1 cellular context compared by ENCODE assay signal in genomic region chr1:40380817-40381216, GRCh38.
TF ChIP-seq lines count a peak whose summit lies in the region.

No MANE protein-coding gene starts in this region.

TF ChIP-seq in HepG2, 621 proteins besides CTCF, POLR2A, EP300 and RAD21:
- TF ChIP-seq ZNF75D (CRISPR knock-in tag; IDR thresholded peaks at IDR 0.05; ENCODE audit: borderline replicate concordance) (no peak), SMAD9 (CRISPR knock-in tag; IDR thresholded peaks at IDR 0.05) (no peak), NCOA1 (CRISPR knock-in tag; IDR thresholded peaks at IDR 0.05) (no peak), ZNF451 (CRISPR knock-in tag; IDR thresholded peaks at IDR 0.05) (no peak)
